26 cellular contexts compared by ENCODE assay signal in genomic region chr7:26001662-26002244, GRCh38.
"Had no signal": no experiment of that assay in that cellular context is flagged by ENCODE, and none has a peak within 500 bp of the region (broad histone marks: within the 10 kb centered on the region; RNA-seq: fewer than 3 reads in every experiment).

No MANE protein-coding gene starts in this region.

- ATAC-seq: activated CD4-positive, alpha-beta T cell treated with anti-CD3 and anti-CD28 coated beads for 36 hours; activated T-helper 17 cell treated with anti-CD3 and anti-CD28 coated beads, Interleukin-2, amount 50 U/mL, for 72 hours; effector memory CD8-positive, alpha-beta T cell; upper lobe of right lung had no signal

- FAIRE-seq: astrocyte, colon, frontal cortex, islet of Langerhans had no signal

- H3K4me1 ChIP-seq: adrenal gland, breast epithelium, esophagus muscularis mucosa, upper lobe of right lung had no signal

- H3K36me3 ChIP-seq: adrenal gland, breast epithelium, esophagus muscularis mucosa, upper lobe of right lung had no signal

- H3K9me3 ChIP-seq: adrenal gland, breast epithelium, esophagus muscularis mucosa, upper lobe of right lung had no signal

- H3K27ac Mint-ChIP-seq: activated B cell treated with CpG ODN at 0.5 μM for 24 hours; activated CD4-positive, alpha-beta T cell treated with anti-CD3 and anti-CD28 coated beads for 36 hours; activated naive CD8-positive, alpha-beta T cell; activated T-cell treated with anti-CD3 and anti-CD28 coated beads, Interleukin-2, amount 50 U/mL, for 24 hours; activated T-helper 17 cell treated with anti-CD3 and anti-CD28 coated beads, Interleukin-2, amount 50 U/mL, for 72 hours; effector memory CD8-positive, alpha-beta T cell; memory B cell; T-helper 1 cell treated with Interleukin-12 subunit alpha and Interleukin-12 subunit beta and Interleukin-4 antibody, amounts not matched to agents 30 μg/mL and 1 μg/mL, for 36 hours had no signal

- DNase-seq: activated B cell treated with CpG ODN at 0.5 μM for 24 hours; activated CD4-positive, alpha-beta T cell treated with anti-CD3 and anti-CD28 coated beads for 36 hours; activated CD4-positive, alpha-beta T cell treated with anti-CD3 and anti-CD28 coated beads, Interleukin-2, amount 50 U/mL, for 4 hours; activated CD8-positive, alpha-beta memory T cell treated with anti-CD3 and anti-CD28 coated beads for 24 hours; activated CD8-positive, alpha-beta memory T cell treated with anti-CD3 and anti-CD28 coated beads, Interleukin-2, amount 50 U/mL, for 4 hours; activated naive CD4-positive, alpha-beta T cell; activated T-cell treated with anti-CD3 and anti-CD28 coated beads, Interleukin-2, amount 50 U/mL, for 24 hours; adrenal gland; effector memory CD8-positive, alpha-beta T cell; occipital lobe; stimulated activated CD4-positive, alpha-beta T cell treated with anti-CD3 and anti-CD28 coated beads, Interleukin-4, amount 100 ng/mL, for 24 hours; stimulated activated naive CD4-positive, alpha-beta T cell treated with Interleukin-2 at 50 U/mL for 16 hours; T1000; upper lobe of right lung had no signal

- H3K27ac ChIP-seq: adrenal gland, breast epithelium, esophagus muscularis mucosa, upper lobe of right lung had no signal

- H3K27me3 ChIP-seq: adrenal gland, breast epithelium had no signal

- H3K9me3 Mint-ChIP-seq: activated B cell treated with CpG ODN at 0.5 μM for 24 hours; activated T-cell treated with anti-CD3 and anti-CD28 coated beads, Interleukin-2, amount 50 U/mL, for 24 hours; activated T-helper 17 cell treated with anti-CD3 and anti-CD28 coated beads, Interleukin-2, amount 50 U/mL, for 72 hours; central memory CD8-positive, alpha-beta T cell; effector memory CD8-positive, alpha-beta T cell; memory B cell; T-helper 1 cell treated with Interleukin-12 subunit alpha and Interleukin-12 subunit beta and Interleukin-4 antibody, amounts not matched to agents 30 μg/mL and 1 μg/mL, for 36 hours had no signal

- H3K4me3 Mint-ChIP-seq: activated B cell treated with CpG ODN at 0.5 μM for 24 hours; activated CD4-positive, alpha-beta T cell treated with anti-CD3 and anti-CD28 coated beads for 36 hours; activated naive CD8-positive, alpha-beta T cell; activated T-cell treated with anti-CD3 and anti-CD28 coated beads, Interleukin-2, amount 50 U/mL, for 24 hours; activated T-helper 17 cell treated with anti-CD3 and anti-CD28 coated beads, Interleukin-2, amount 50 U/mL, for 72 hours; central memory CD8-positive, alpha-beta T cell; effector memory CD8-positive, alpha-beta T cell; memory B cell; neural crest cell; T-helper 1 cell treated with Interleukin-12 subunit alpha and Interleukin-12 subunit beta and Interleukin-4 antibody, amounts not matched to agents 30 μg/mL and 1 μg/mL, for 36 hours had no signal

- H3K36me3 Mint-ChIP-seq: activated naive CD8-positive, alpha-beta T cell; memory B cell had no signal

- H3K4me3 ChIP-seq: adrenal gland, breast epithelium, esophagus muscularis mucosa, upper lobe of right lung had no signal

- H3K4me1 Mint-ChIP-seq: activated B cell treated with CpG ODN at 0.5 μM for 24 hours; activated CD4-positive, alpha-beta T cell treated with anti-CD3 and anti-CD28 coated beads for 36 hours; activated T-helper 17 cell treated with anti-CD3 and anti-CD28 coated beads, Interleukin-2, amount 50 U/mL, for 72 hours; central memory CD8-positive, alpha-beta T cell; memory B cell; neural crest cell had no signal
